31 cellular contexts compared by ENCODE assay signal in genomic region chr6:43820486-43820885, GRCh38.
"Had no signal": no experiment of that assay in that cellular context is flagged by ENCODE, and none has a peak within 500 bp of the region (broad histone marks: within the 10 kb centered on the region; RNA-seq: fewer than 3 reads in every experiment).

No MANE protein-coding gene starts in this region.

- H3K36me3 ChIP-seq: MG63 had no signal

- H3K4me3 ChIP-seq: MG63 had no signal

- H3K9ac ChIP-seq: KMS-11 had no signal

- H3K27me3 ChIP-seq: MG63 had no signal

- H3K27ac ChIP-seq: KMS-11 had no signal

- H3K4me2 ChIP-seq: KMS-11 had no signal

- H3K9me3 ChIP-seq: MG63 had no signal

- DNase-seq: Karpas-422, Kasumi-1, KG1, MG63, MM.1S, MV-4-11, NCI-H1048, NCI-H1092, NCI-H1092 treated with DMSO at 0.1 percent for 48 hours, NCI-H1105, NCI-H1105 treated with DMSO at 0.1 percent for 48 hours, NCI-H1417 treated with DMSO at 0.1 percent for 48 hours, NCI-H1436 treated with DMSO at 0.1 percent for 48 hours, NCI-H1694, NCI-H1694 treated with DMSO at 0.1 percent for 48 hours, NCI-H187, NCI-H187 treated with DMSO at 0.1 percent for 48 hours, NCI-H1930, NCI-H2029, NCI-H2029 treated with DMSO at 0.1 percent for 48 hours, NCI-H2081, NCI-H2081 treated with DMSO at 0.1 percent for 48 hours, NCI-H2107, NCI-H2171, NCI-H2227 treated with DMSO at 0.1 percent for 48 hours, NCI-H226, NCI-H345, NCI-H446, NCI-H446 treated with DMSO at 0.1 percent for 48 hours, NCI-H510A had no signal
